In the genomic region with DNA sequence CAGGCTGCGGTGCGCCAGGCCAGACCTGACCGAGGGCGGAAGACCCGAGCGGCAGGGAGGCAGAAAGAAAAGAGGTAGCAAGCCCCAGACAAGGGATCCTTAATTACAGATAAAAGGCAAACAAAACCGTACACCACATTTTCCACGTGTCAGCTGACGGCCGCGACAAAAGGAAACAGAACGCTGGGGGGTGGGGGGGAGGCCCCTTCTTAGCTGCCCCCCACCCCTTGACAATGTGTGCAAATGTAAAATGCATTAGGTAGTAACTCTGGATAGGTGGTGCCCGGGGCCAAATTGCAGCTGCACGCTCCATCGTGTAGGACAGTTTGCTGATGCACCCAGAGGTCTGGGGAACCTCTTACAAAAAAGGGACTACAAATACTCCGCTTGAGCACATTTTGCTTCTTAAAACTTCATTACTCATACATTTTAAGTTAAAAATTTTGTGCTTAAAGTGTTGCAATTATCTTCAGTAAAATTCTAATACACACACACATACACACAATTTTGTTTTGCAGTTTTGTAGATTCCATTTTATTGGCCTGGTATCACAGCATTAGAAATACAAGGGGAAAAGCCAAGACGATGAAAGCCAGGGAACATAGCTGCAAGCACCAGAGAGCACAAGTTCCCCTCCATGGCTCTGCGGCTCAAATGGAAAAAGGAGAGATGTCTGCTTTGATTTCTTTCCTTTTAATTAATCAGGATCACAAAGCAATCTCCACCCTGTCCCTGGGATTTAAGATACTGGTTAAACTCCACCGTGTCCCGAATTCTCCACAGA, we compare ENCODE assay signal across 8 cellular contexts.
DNase-seq lines count a peak whose midpoint lies in the region; ATAC-seq and TF ChIP-seq lines count a peak whose summit lies in the region.

No MANE protein-coding gene starts in this region.

- H3F3A ChIP-seq in GM23338 (replicated peaks; ENCODE audit: low read depth) = no peaks in the 10 kb centered on the region

- peak overlapping the region; percentile 65 for H3K4me3 ChIP-seq in GM23338
- H3K4me3 ChIP-seq in esophagus muscularis mucosa = peak overlapping the region; percentile 57 to 63 (median 60)
- peak overlapping the region; percentile 48 for H3K4me3 ChIP-seq in neuron (ENCODE audit: low read length)

- H3K79me2 ChIP-seq in GM23338 (replicated peaks; ENCODE audit: insufficient read depth) = no peaks in the 10 kb centered on the region

- H3K27ac Mint-ChIP-seq in GM23338 = no peak overlapping the region

- intact Hi-C loops in esophagus muscularis mucosa (cut with DNase I) = no loop called here

- H3K36me3 Mint-ChIP-seq in GM23338 (ENCODE audit: low read depth) = no peaks in the 10 kb centered on the region

- peak; percentile 48 for ATAC-seq in GM23338

- TF ChIP-seq CTCF in GM23338 (conservative IDR thresholded peaks at IDR 0.05; ENCODE audit: low read depth in 2 of 2) (no peak), esophagus muscularis mucosa (IDR thresholded peaks at IDR 0.05) (no peak)

- H3K4me2 ChIP-seq in GM23338 = peak overlapping the region; percentile 88

- H3K27ac ChIP-seq in GM23338 (ENCODE audit: low read depth) (no peak overlapping the region), esophagus muscularis mucosa (replicated peaks in 1 of 4) (peak overlapping the region; percentile 69 to 81 (median 78))

- no peaks in the 10 kb centered on the region for H3K9me3 Mint-ChIP-seq in GM23338

- H3K4me3 Mint-ChIP-seq in GM23338 = peak overlapping the region; percentile 66

- H3K27me3 ChIP-seq in GM23338 (ENCODE audit: insufficient read depth) = peaks cover 54% of the 10 kb centered on the region
- H3K27me3 ChIP-seq in esophagus muscularis mucosa = peaks cover 0 to 35% (median 5%) of the 10 kb centered on the region in 4 donors
- H3K27me3 ChIP-seq in neuron (ENCODE audit: insufficient read depth, low read length) = peaks cover 6% of the 10 kb centered on the region

- TF ChIP-seq EP300 in esophagus muscularis mucosa (IDR thresholded peaks at IDR 0.05) = no peak

- H3K4me1 ChIP-seq in GM23338 (ENCODE audit: insufficient read depth) (peaks cover 45% of the 10 kb centered on the region), esophagus muscularis mucosa (peaks cover 0 to 31% (median 27%) of the 10 kb centered on the region in 4 donors), neuron (ENCODE audit: insufficient read depth, low read length) (peaks cover 6% of the 10 kb centered on the region)

- H2AFZ ChIP-seq in GM23338 = peak overlapping the region; percentile 91
- peak overlapping the region; percentile 98 for H2AFZ ChIP-seq in neuron (ENCODE audit: low read depth, low read length)

- no peaks in the 10 kb centered on the region for H4K20me1 ChIP-seq in GM23338 (replicated peaks; ENCODE audit: insufficient read depth)

- H3K9me3 ChIP-seq in esophagus muscularis mucosa (no peaks in the 10 kb centered on the region), neuron (ENCODE audit: low read length) (no peaks in the 10 kb centered on the region)

- 30% methylated on average over 14 of the region's 20 CpGs for WGBS in esophagus muscularis mucosa

- TF ChIP-seq POLR2A in esophagus muscularis mucosa (IDR thresholded peaks at IDR 0.05; ENCODE audit: low read depth) = no peak

- no peaks in the 10 kb centered on the region for H3K9me2 ChIP-seq in GM23338 (ENCODE audit: insufficient read depth)

- H3K27me3 Mint-ChIP-seq in GM23338 (ENCODE audit: insufficient read depth, low read depth, poor library complexity) = peaks cover 28% of the 10 kb centered on the region

- H3K4me1 Mint-ChIP-seq in GM23338 = peaks cover 51% of the 10 kb centered on the region

- no peaks in the 10 kb centered on the region for H3K36me3 ChIP-seq in GM23338 (ENCODE audit: insufficient read depth)
- no peaks in the 10 kb centered on the region for H3K36me3 ChIP-seq in esophagus muscularis mucosa
- no peaks in the 10 kb centered on the region for H3K36me3 ChIP-seq in neuron (ENCODE audit: insufficient read depth, low read length)

- DNase-seq in Daoy (ENCODE audit: low read depth) (peak; percentile 3), GM23338 (ENCODE audit: low spot score) (peak; percentile 48), NOMO-1 treated with dmso at 0.1 percent for 144 hours (lab: John Stamatoyannopoulos, UW; ENCODE audit: unreplicated experiment) (peak; percentile 12), esophagus muscularis mucosa (ENCODE audit: extremely low spot score) (no peak), LoVo (ENCODE audit: low spot score) (no peak), A172 (ENCODE audit: low spot score) (no peak), epidermal melanocyte (ENCODE audit: insufficient read length, low spot score) (no peak)

TF ChIP-seq in GM23338, 12 proteins besides CTCF, POLR2A, EP300 and RAD21:
- TF ChIP-seq EZH2 (IDR thresholded peaks at IDR 0.05; ENCODE audit: low read depth, unreplicated experiment) (peak; percentile 33), JUNB (IDR thresholded peaks at IDR 0.05; ENCODE audit: unreplicated experiment) (no peak), NANOG (IDR thresholded peaks at IDR 0.05; ENCODE audit: borderline replicate concordance) (no peak)

Comparison
In these comparisons a context has a peak if more than half of its experiments do, and no peak if none do; other contexts are left out.
1. DNase-seq: peak in Daoy (single experiment), GM23338 (single experiment) and NOMO-1 treated with dmso at 0.1 percent for 144 hours (single experiment); none in esophagus muscularis mucosa (single experiment), LoVo (single experiment), A172 (single experiment) and epidermal melanocyte (single experiment).
2. Peak in every context shown above with its lines, with median percentiles within 50 percentile points of each other: H3K4me3 ChIP-seq.